Comparison of ENCODE assay signal across 9 cellular contexts in the genomic region with DNA sequence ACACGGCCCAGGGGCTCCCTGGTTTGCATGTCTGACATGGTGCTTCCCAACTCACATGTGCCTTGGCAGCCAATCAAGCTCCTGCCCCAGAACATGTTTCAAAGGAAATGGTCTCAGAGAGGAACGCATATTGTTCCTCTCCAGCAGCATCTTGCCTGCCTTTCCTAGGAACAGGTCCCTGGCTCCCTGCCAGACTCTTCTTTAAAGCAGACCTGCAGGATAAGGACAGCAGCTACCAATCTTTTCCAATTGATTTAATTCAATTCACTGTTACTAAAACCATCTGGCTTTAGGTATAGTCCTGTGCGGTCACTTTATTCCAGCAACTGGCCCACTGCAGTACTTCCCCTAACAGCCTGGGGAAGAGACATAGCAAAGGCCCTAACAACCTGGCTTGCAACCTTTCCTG.
A peak's percentile ranks its signal among the peaks of the same experiment; 100 is the strongest.
DNase-seq lines count a peak whose midpoint lies in the region; ATAC-seq and TF ChIP-seq lines count a peak whose summit lies in the region.
"Had no signal": no experiment of that assay in that cellular context is flagged by ENCODE, and none has a peak within 500 bp of the region (broad histone marks: within the 10 kb centered on the region; RNA-seq: fewer than 3 reads in every experiment).

No MANE protein-coding gene starts in this region.

- no peaks in the 10 kb centered on the region for H3K27me3 ChIP-seq in right cardiac atrium (ENCODE audit: control insufficient read depth, insufficient read depth)
- no peaks in the 10 kb centered on the region for H3K27me3 ChIP-seq in transverse colon

- H3K36me3 ChIP-seq in transverse colon: peaks cover 0 to 3% (median 0%) of the 10 kb centered on the region in 4 donors

- H3K36me3 Mint-ChIP-seq in T-helper 1 cell treated with Interleukin-12 subunit alpha and Interleukin-12 subunit beta and Interleukin-4 antibody, amounts not matched to agents 30 μg/mL and 1 μg/mL, for 36 hours (ENCODE audit: low read depth): peaks cover 8% of the 10 kb centered on the region
- H3K36me3 Mint-ChIP-seq in WTC11 (no peaks in the 10 kb centered on the region), chondrocyte (ENCODE audit: low read depth) (peaks cover 2% of the 10 kb centered on the region)

- in situ Hi-C loops in transverse colon (cut with MboI; ENCODE audit: low pct_ligation_motif_present in 1 of 4, low pct_unique_long_range_greater_than_20kb in 1 of 4, low sequenced_read_pairs in 3 of 4): no loop called here

- ATAC-seq in WTC11 (peak; percentile 77), right cardiac atrium (peak; percentile 59 to 94)

- no peak for DNase-seq in T-helper 1 cell
- DNase-seq in WTC11 (ENCODE audit: low spot score): no peak
- DNase-seq in right cardiac atrium: peak; percentile 55 to 84 (median 60)
- DNase-seq in transverse colon: peak; percentile 39
- DNase-seq in chondrocyte (ENCODE audit: low spot score): no peak
- DNase-seq in NOMO-1 treated with dmso at 0.1 percent for 144 hours (lab: John Stamatoyannopoulos, UW; ENCODE audit: unreplicated experiment): no peak
- DNase-seq in NCI-H187 (lab: John Stamatoyannopoulos, UW): no peak
- DNase-seq: stimulated activated CD8-positive, alpha-beta memory T cell treated with anti-CD3 and anti-CD28 coated beads, Interleukin-4, amount 100 ng/mL, for 48 hours had no signal

- H3K4me3 ChIP-seq in right cardiac atrium (ENCODE audit: low read length) (no peak overlapping the region), transverse colon (no peak overlapping the region)

- WGBS in right cardiac atrium: 39% methylated on average over 3 of the region's 3 CpGs
- 63% methylated on average over 3 of the region's 3 CpGs; no CpG with 5 or more reads in 1 of the 2 donors for WGBS in transverse colon (ENCODE audit: low coverage in 1 of 2), 2 donors

- H3K9me3 ChIP-seq in right cardiac atrium (ENCODE audit: control insufficient read depth, low read length): no peaks in the 10 kb centered on the region
- H3K9me3 ChIP-seq in transverse colon: no peaks in the 10 kb centered on the region

- TF ChIP-seq CTCF in WTC11 (IDR thresholded peaks at IDR 0.05): no peak
- no peak for TF ChIP-seq CTCF in transverse colon (IDR thresholded peaks at IDR 0.05)
- no peak for TF ChIP-seq CTCF in chondrocyte (IDR thresholded peaks at IDR 0.05)

- no peaks in the 10 kb centered on the region for H3K27me3 Mint-ChIP-seq in T-helper 1 cell treated with Interleukin-12 subunit alpha and Interleukin-12 subunit beta and Interleukin-4 antibody, amounts not matched to agents 30 μg/mL and 1 μg/mL, for 36 hours (ENCODE audit: low read depth)
- H3K27me3 Mint-ChIP-seq in WTC11 (ENCODE audit: low read depth): no peaks in the 10 kb centered on the region
- H3K27me3 Mint-ChIP-seq in chondrocyte (ENCODE audit: low read depth): no peaks in the 10 kb centered on the region

- POLR2A ChIA-PET in WTC11 (lab: Charles Lee): no interaction called here

- CTCF ChIA-PET in WTC11 (lab: Charles Lee): interaction anchor here (0.8 to 2.4 kb wide), 7 partner anchors 8 to 131 kb away, joined by 3 to 24 read pairs (median 4); no protein-coding TSS in a partner anchor

- TF ChIP-seq POLR2A in transverse colon (IDR thresholded peaks at IDR 0.05): no peak

- no peak overlapping the region for H3K4me3 Mint-ChIP-seq in T-helper 1 cell treated with Interleukin-12 subunit alpha and Interleukin-12 subunit beta and Interleukin-4 antibody, amounts not matched to agents 30 μg/mL and 1 μg/mL, for 36 hours
- H3K4me3 Mint-ChIP-seq in WTC11 (no peak overlapping the region), chondrocyte (ENCODE audit: unreplicated experiment) (no peak overlapping the region)

- H3K4me1 ChIP-seq in right cardiac atrium (ENCODE audit: control insufficient read depth, insufficient read depth, low read length) (peaks cover 4% of the 10 kb centered on the region), transverse colon (peaks cover 0 to 22% (median 3%) of the 10 kb centered on the region in 4 donors)

- TF ChIP-seq EP300 in transverse colon (IDR thresholded peaks at IDR 0.05; ENCODE audit: low read depth): no peak

- intact Hi-C loops in right cardiac atrium (cut with DNase I): no loop called here
- intact Hi-C loops in transverse colon (cut with DNase I; ENCODE audit: low total_unique reads): no loop called here

- peak overlapping the region; percentile 0 for H3K27ac Mint-ChIP-seq in T-helper 1 cell treated with Interleukin-12 subunit alpha and Interleukin-12 subunit beta and Interleukin-4 antibody, amounts not matched to agents 30 μg/mL and 1 μg/mL, for 36 hours
- H3K27ac Mint-ChIP-seq in WTC11 (peak overlapping the region; percentile 88), chondrocyte (ENCODE audit: unreplicated experiment) (no peak overlapping the region)

- peaks cover 15% of the 10 kb centered on the region for H3K4me1 Mint-ChIP-seq in T-helper 1 cell treated with Interleukin-12 subunit alpha and Interleukin-12 subunit beta and Interleukin-4 antibody, amounts not matched to agents 30 μg/mL and 1 μg/mL, for 36 hours (ENCODE audit: low read depth)
- H3K4me1 Mint-ChIP-seq in WTC11 (peaks cover 31% of the 10 kb centered on the region), chondrocyte (ENCODE audit: low read depth) (peaks cover 21% of the 10 kb centered on the region)

- no peak overlapping the region for H3K27ac ChIP-seq in right cardiac atrium (ENCODE audit: low read length)
- no peak overlapping the region for H3K27ac ChIP-seq in transverse colon

- H3K9me3 Mint-ChIP-seq in T-helper 1 cell treated with Interleukin-12 subunit alpha and Interleukin-12 subunit beta and Interleukin-4 antibody, amounts not matched to agents 30 μg/mL and 1 μg/mL, for 36 hours: no peaks in the 10 kb centered on the region
- H3K9me3 Mint-ChIP-seq in WTC11 (no peaks in the 10 kb centered on the region), chondrocyte (ENCODE audit: low read depth) (no peaks in the 10 kb centered on the region)

TF ChIP-seq in WTC11, 78 proteins besides CTCF, POLR2A, EP300 and RAD21 (continues in another document):
- TF ChIP-seq, protein P1, sequence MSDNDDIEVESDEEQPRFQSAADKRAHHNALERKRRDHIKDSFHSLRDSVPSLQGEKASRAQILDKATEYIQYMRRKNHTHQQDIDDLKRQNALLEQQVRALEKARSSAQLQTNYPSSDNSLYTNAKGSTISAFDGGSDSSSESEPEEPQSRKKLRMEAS (CRISPR knock-in tag; IDR thresholded peaks at IDR 0.05): no peak
- TF ChIP-seq, protein P2, sequence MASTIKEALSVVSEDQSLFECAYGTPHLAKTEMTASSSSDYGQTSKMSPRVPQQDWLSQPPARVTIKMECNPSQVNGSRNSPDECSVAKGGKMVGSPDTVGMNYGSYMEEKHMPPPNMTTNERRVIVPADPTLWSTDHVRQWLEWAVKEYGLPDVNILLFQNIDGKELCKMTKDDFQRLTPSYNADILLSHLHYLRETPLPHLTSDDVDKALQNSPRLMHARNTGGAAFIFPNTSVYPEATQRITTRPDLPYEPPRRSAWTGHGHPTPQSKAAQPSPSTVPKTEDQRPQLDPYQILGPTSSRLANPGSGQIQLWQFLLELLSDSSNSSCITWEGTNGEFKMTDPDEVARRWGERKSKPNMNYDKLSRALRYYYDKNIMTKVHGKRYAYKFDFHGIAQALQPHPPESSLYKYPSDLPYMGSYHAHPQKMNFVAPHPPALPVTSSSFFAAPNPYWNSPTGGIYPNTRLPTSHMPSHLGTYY (CRISPR knock-in tag; IDR thresholded peaks at IDR 0.05): no peak
- no peak for TF ChIP-seq OVOL2 (CRISPR knock-in tag; IDR thresholded peaks at IDR 0.05; ENCODE audit: borderline replicate concordance)
- TF ChIP-seq ETV6 (CRISPR knock-in tag; IDR thresholded peaks at IDR 0.05): no peak
- TF ChIP-seq FOXP1 (CRISPR knock-in tag; IDR thresholded peaks at IDR 0.05; ENCODE audit: borderline replicate concordance): no peak
- no peak for TF ChIP-seq NR1H2 (CRISPR knock-in tag; IDR thresholded peaks at IDR 0.05)
- no peak for TF ChIP-seq TP53 (CRISPR knock-in tag; IDR thresholded peaks at IDR 0.05)
- TF ChIP-seq ESRRA (CRISPR knock-in tag; IDR thresholded peaks at IDR 0.05; ENCODE audit: borderline replicate concordance): no peak
- TF ChIP-seq ZBTB21 (CRISPR knock-in tag; IDR thresholded peaks at IDR 0.05; ENCODE audit: borderline replicate concordance): no peak
- TF ChIP-seq NFYB (CRISPR knock-in tag; conservative IDR thresholded peaks at IDR 0.05; ENCODE audit: low read depth): no peak
- TF ChIP-seq, protein P3, sequence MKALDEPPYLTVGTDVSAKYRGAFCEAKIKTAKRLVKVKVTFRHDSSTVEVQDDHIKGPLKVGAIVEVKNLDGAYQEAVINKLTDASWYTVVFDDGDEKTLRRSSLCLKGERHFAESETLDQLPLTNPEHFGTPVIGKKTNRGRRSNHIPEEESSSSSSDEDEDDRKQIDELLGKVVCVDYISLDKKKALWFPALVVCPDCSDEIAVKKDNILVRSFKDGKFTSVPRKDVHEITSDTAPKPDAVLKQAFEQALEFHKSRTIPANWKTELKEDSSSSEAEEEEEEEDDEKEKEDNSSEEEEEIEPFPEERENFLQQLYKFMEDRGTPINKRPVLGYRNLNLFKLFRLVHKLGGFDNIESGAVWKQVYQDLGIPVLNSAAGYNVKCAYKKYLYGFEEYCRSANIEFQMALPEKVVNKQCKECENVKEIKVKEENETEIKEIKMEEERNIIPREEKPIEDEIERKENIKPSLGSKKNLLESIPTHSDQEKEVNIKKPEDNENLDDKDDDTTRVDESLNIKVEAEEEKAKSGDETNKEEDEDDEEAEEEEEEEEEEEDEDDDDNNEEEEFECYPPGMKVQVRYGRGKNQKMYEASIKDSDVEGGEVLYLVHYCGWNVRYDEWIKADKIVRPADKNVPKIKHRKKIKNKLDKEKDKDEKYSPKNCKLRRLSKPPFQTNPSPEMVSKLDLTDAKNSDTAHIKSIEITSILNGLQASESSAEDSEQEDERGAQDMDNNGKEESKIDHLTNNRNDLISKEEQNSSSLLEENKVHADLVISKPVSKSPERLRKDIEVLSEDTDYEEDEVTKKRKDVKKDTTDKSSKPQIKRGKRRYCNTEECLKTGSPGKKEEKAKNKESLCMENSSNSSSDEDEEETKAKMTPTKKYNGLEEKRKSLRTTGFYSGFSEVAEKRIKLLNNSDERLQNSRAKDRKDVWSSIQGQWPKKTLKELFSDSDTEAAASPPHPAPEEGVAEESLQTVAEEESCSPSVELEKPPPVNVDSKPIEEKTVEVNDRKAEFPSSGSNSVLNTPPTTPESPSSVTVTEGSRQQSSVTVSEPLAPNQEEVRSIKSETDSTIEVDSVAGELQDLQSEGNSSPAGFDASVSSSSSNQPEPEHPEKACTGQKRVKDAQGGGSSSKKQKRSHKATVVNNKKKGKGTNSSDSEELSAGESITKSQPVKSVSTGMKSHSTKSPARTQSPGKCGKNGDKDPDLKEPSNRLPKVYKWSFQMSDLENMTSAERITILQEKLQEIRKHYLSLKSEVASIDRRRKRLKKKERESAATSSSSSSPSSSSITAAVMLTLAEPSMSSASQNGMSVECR (CRISPR knock-in tag; IDR thresholded peaks at IDR 0.05; ENCODE audit: borderline replicate concordance): no peak

Comparison
In these comparisons a context has a peak if more than half of its experiments do, and no peak if none do; other contexts are left out.
1. DNase-seq: peak in right cardiac atrium (3 of 3) and transverse colon (single experiment); none in T-helper 1 cell (0 of 5), WTC11 (single experiment), chondrocyte (single experiment), NOMO-1 treated with dmso at 0.1 percent for 144 hours (single experiment) and NCI-H187 (0 of 2).